ENCODE assay signal across 9 cellular contexts in genomic region chr11:12802418-12803085, GRCh38.
A peak's percentile ranks its signal among the peaks of the same experiment; 100 is the strongest.
DNase-seq lines count a peak whose midpoint lies in the region; ATAC-seq and TF ChIP-seq lines count a peak whose summit lies in the region.
"Had no signal": no experiment of that assay in that cellular context is flagged by ENCODE, and none has a peak within 500 bp of the region (broad histone marks: within the 10 kb centered on the region; RNA-seq: fewer than 3 reads in every experiment).

No MANE protein-coding gene starts in this region.

- no peaks in the 10 kb centered on the region for H3K27me3 ChIP-seq in HCT116 (ENCODE audit: insufficient read depth, low read length)
- H3K27me3 ChIP-seq in esophagus (ENCODE audit: control insufficient read depth in 1 of 2, insufficient read depth in 2 of 2, low read length in 2 of 2): no peaks in the 10 kb centered on the region
- no peaks in the 10 kb centered on the region for H3K27me3 ChIP-seq in neuronal stem cell (ENCODE audit: control insufficient read depth in 3 of 3, insufficient read depth in 3 of 3, low read depth in 1 of 3, low read length in 3 of 3)

- intact Hi-C loops in HCT116 (cut with micrococcal nuclease): loop anchor here (5.0 kb wide), 3 partner anchors 80 to 125 kb away; no protein-coding TSS in a partner anchor

- no peak overlapping the region for H3K14ac ChIP-seq in neuronal stem cell (ENCODE audit: low read length)

- no peaks in the 10 kb centered on the region for H4K20me1 ChIP-seq in HCT116 (ENCODE audit: insufficient read depth)

- H3K4me2 ChIP-seq in HCT116 (ENCODE audit: low read length) (peak overlapping the region; percentile 86), neuronal stem cell (ENCODE audit: insufficient read depth, low read length, poor library complexity, severe bottlenecking) (peak overlapping the region; percentile 44)

- no peak overlapping the region for H3K27ac Mint-ChIP-seq in natural killer cell treated with Interleukin-12 subunit alpha and Interleukin-12 subunit beta and Interleukin-15 and Interleukin-18, amount 100 ng/mL, for 72 hours
- no peak overlapping the region for H3K27ac Mint-ChIP-seq in activated CD8-positive, alpha-beta memory T cell treated with anti-CD3 and anti-CD28 coated beads, Interleukin-2, amount 10 ng/mL, durations not matched to agents 7 days and 5 days
- H3K27ac Mint-ChIP-seq: dendritic cell treated with granulocyte-macrophage colony-stimulating factor and Interleukin-4, amounts not matched to agents 40 ng/mL and 50 ng/mL, for 4 days had no signal

- H3K27me3 Mint-ChIP-seq in natural killer cell treated with Interleukin-12 subunit alpha and Interleukin-12 subunit beta and Interleukin-15 and Interleukin-18, amount 100 ng/mL, for 72 hours: peaks cover 53 to 70% of the 10 kb centered on the region in 2 donors
- H3K27me3 Mint-ChIP-seq in activated CD8-positive, alpha-beta memory T cell treated with anti-CD3 and anti-CD28 coated beads, Interleukin-2, amount 10 ng/mL, durations not matched to agents 7 days and 5 days: peaks cover 88% of the 10 kb centered on the region

- H3K4me3 Mint-ChIP-seq in natural killer cell treated with Interleukin-12 subunit alpha and Interleukin-12 subunit beta and Interleukin-15 and Interleukin-18, amount 100 ng/mL, for 72 hours: no peak overlapping the region
- no peak overlapping the region for H3K4me3 Mint-ChIP-seq in activated CD8-positive, alpha-beta memory T cell treated with anti-CD3 and anti-CD28 coated beads, Interleukin-2, amount 10 ng/mL, durations not matched to agents 7 days and 5 days
- H3K4me3 Mint-ChIP-seq: dendritic cell treated with granulocyte-macrophage colony-stimulating factor and Interleukin-4, amounts not matched to agents 40 ng/mL and 50 ng/mL, for 4 days had no signal

- POLR2A ChIA-PET in HCT116 (lab: Charles Lee): interaction anchor here (1.2 kb wide), 1 partner anchor 12 kb away, joined by 4 read pairs; no protein-coding TSS in a partner anchor

- H3K9me2 ChIP-seq in HCT116 (ENCODE audit: insufficient read depth): no peaks in the 10 kb centered on the region

- no peak overlapping the region for H3K23ac ChIP-seq in neuronal stem cell (ENCODE audit: low read depth, low read length, poor library complexity)

- H3K27ac ChIP-seq in HCT116 (ENCODE audit: low read depth, low read length) (peak overlapping the region; percentile 88), esophagus (ENCODE audit: low read depth in 2 of 2, low read length in 1 of 2) (peak overlapping the region; percentile 58 to 77), neuronal stem cell (replicated peaks; ENCODE audit: low read length) (peak overlapping the region; percentile 81)

- no peak overlapping the region for H4K91ac ChIP-seq in neuronal stem cell (ENCODE audit: low read depth, low read length, poor library complexity)

- no peak overlapping the region for H2BK5ac ChIP-seq in neuronal stem cell (ENCODE audit: low read length)

- WGBS in esophagus, 2 donors: 24 to 33% methylated on average over 16 of the region's 16 CpGs
- no CpG with 5 or more reads among the region's 16 CpGs for WGBS in neuronal stem cell (ENCODE audit: extremely low coverage in 2 of 2, insufficient read length in 2 of 2, insufficient replicate concordance in 1 of 2), 2 donors

- H3K4me3 ChIP-seq in HCT116 (replicated peaks in 1 of 2; ENCODE audit: low read depth in 1 of 2, low read length in 2 of 2): peak overlapping the region; percentile 4 to 33
- H3K4me3 ChIP-seq in esophagus (ENCODE audit: low read depth in 1 of 2, low read length in 2 of 2): no peak overlapping the region
- H3K4me3 ChIP-seq in neuronal stem cell (ENCODE audit: low read length in 2 of 2): no peak overlapping the region

- no peaks in the 10 kb centered on the region for H3K36me3 Mint-ChIP-seq in natural killer cell treated with Interleukin-12 subunit alpha and Interleukin-12 subunit beta and Interleukin-15 and Interleukin-18, amount 100 ng/mL, for 72 hours
- H3K36me3 Mint-ChIP-seq in activated CD8-positive, alpha-beta memory T cell treated with anti-CD3 and anti-CD28 coated beads, Interleukin-2, amount 10 ng/mL, durations not matched to agents 7 days and 5 days: peaks cover 2% of the 10 kb centered on the region

- H3K18ac ChIP-seq in neuronal stem cell (ENCODE audit: low read length): peak overlapping the region; percentile 73

- H3K79me1 ChIP-seq in neuronal stem cell (ENCODE audit: low read depth, low read length): peaks cover 3% of the 10 kb centered on the region

- ATAC-seq in HCT116: peak; percentile 79
- ATAC-seq in natural killer cell treated with Interleukin-12 subunit alpha and Interleukin-12 subunit beta and Interleukin-15 and Interleukin-18, amount 100 ng/mL, for 72 hours: no peak
- ATAC-seq in activated CD8-positive, alpha-beta memory T cell treated with anti-CD3 and anti-CD28 coated beads, Interleukin-2, amount 10 ng/mL, durations not matched to agents 7 days and 5 days: no peak
- ATAC-seq in GM19324 (IDR thresholded peaks at IDR 0.05; ENCODE audit: low FRiP score, unreplicated experiment): no peak

- H2BK12ac ChIP-seq in neuronal stem cell (ENCODE audit: low read length): no peak overlapping the region

- no peak overlapping the region for H3K4ac ChIP-seq in neuronal stem cell (ENCODE audit: low read length)

- H2AFZ ChIP-seq in HCT116 (ENCODE audit: low read depth, low read length, poor library complexity, severe bottlenecking) (no peak overlapping the region), neuronal stem cell (ENCODE audit: low read length) (no peak overlapping the region)

- DNase-seq in HCT116 (ENCODE audit: low read depth, low spot score) (peak; percentile 97), NCI-H510A (lab: John Stamatoyannopoulos, UW) (peak; percentile 83), neuronal stem cell (ENCODE audit: low spot score) (peak; percentile 81), activated gamma-delta T cell treated with Interleukin-2 at 50 U/mL for 16 hours (no peak)
- DNase-seq in natural killer cell treated with Interleukin-12 subunit alpha and Interleukin-12 subunit beta and Interleukin-15 and Interleukin-18, amount 100 ng/mL, for 72 hours (ENCODE audit: low spot score): no peak
- DNase-seq in activated CD8-positive, alpha-beta memory T cell treated with anti-CD3 and anti-CD28 coated beads, Interleukin-2, amount 10 ng/mL, durations not matched to agents 7 days and 5 days: no peak

- peak overlapping the region; percentile 29 for H2AK5ac ChIP-seq in neuronal stem cell (ENCODE audit: low read depth, low read length)

- H3K9ac ChIP-seq in HCT116 (ENCODE audit: low read length) (peak overlapping the region; percentile 64), neuronal stem cell (ENCODE audit: low read depth, low read length, poor library complexity) (no peak overlapping the region)

- CTCF ChIA-PET in HCT116 (lab: Charles Lee): no interaction called here
- CTCF ChIA-PET in activated CD8-positive, alpha-beta memory T cell treated with anti-CD3 and anti-CD28 coated beads, Interleukin-2, amount 10 ng/mL, durations not matched to agents 7 days and 5 days (lab: Charles Lee): interaction anchor here (0.9 kb wide), 1 partner anchor 22 kb away, joined by 3 read pairs; no protein-coding TSS in a partner anchor

- no TSS peak for BruUV-seq in HCT116 (replicated peaks; lab: Mats Ljungman, UMichigan)

- TF ChIP-seq CTCF in HCT116 (IDR thresholded peaks at IDR 0.05 in 2 of 3, conservative IDR thresholded peaks at IDR 0.05 in 1 of 3; ENCODE audit: borderline replicate concordance in 1 of 3, insufficient read depth in 1 of 3, low read depth in 2 of 3, low read length in 2 of 3): no peak

- H3K4me1 ChIP-seq in HCT116 (ENCODE audit: control insufficient read depth in 1 of 2, insufficient read depth in 2 of 2, low read length in 2 of 2) (peaks cover 91 to 98% of the 10 kb centered on the region in 2 experiments), esophagus (ENCODE audit: control insufficient read depth in 2 of 2, insufficient read depth in 2 of 2, low read length in 1 of 2) (peaks cover 3 to 18% of the 10 kb centered on the region in 2 donors), neuronal stem cell (ENCODE audit: control insufficient read depth in 2 of 2, insufficient read depth in 1 of 2, low read depth in 1 of 2, low read length in 2 of 2) (peaks cover 31 to 46% of the 10 kb centered on the region in 2 donors)

- RAD21 ChIA-PET in HCT116 (lab: Charles Lee; ENCODE audit: low non-redundant PET in 1 of 2, low total read pairs in 2 of 2, uncharacterized antibody in 2 of 2, unreplicated experiment in 2 of 2): interaction anchor here in 1 of 2 experiments (0.7 kb wide), 2 partner anchors 57 to 534 kb away, joined by 3 to 4 read pairs; no protein-coding TSS in a partner anchor

- H3K4me1 Mint-ChIP-seq in natural killer cell treated with Interleukin-12 subunit alpha and Interleukin-12 subunit beta and Interleukin-15 and Interleukin-18, amount 100 ng/mL, for 72 hours (ENCODE audit: low read depth in 2 of 2): no peaks in the 10 kb centered on the region
- H3K4me1 Mint-ChIP-seq in activated CD8-positive, alpha-beta memory T cell treated with anti-CD3 and anti-CD28 coated beads, Interleukin-2, amount 10 ng/mL, durations not matched to agents 7 days and 5 days: no peaks in the 10 kb centered on the region

- no peaks in the 10 kb centered on the region for H3K9me3 Mint-ChIP-seq in natural killer cell treated with Interleukin-12 subunit alpha and Interleukin-12 subunit beta and Interleukin-15 and Interleukin-18, amount 100 ng/mL, for 72 hours
- no peaks in the 10 kb centered on the region for H3K9me3 Mint-ChIP-seq in activated CD8-positive, alpha-beta memory T cell treated with anti-CD3 and anti-CD28 coated beads, Interleukin-2, amount 10 ng/mL, durations not matched to agents 7 days and 5 days (ENCODE audit: low read depth)
- H3K9me3 Mint-ChIP-seq: dendritic cell treated with granulocyte-macrophage colony-stimulating factor and Interleukin-4, amounts not matched to agents 40 ng/mL and 50 ng/mL, for 4 days had no signal

- no peak overlapping the region for H2BK120ac ChIP-seq in neuronal stem cell (ENCODE audit: low read depth, low read length)

- TF ChIP-seq RAD21 in HCT116 (IDR thresholded peaks at IDR 0.05; ENCODE audit: low read depth): peak; percentile 39

- H3K9me3 ChIP-seq in HCT116 (ENCODE audit: control insufficient read depth in 1 of 2, insufficient read depth in 1 of 2, low read depth in 1 of 2, low read length in 2 of 2) (no peaks in the 10 kb centered on the region), esophagus (ENCODE audit: control insufficient read depth in 2 of 2, insufficient read depth in 1 of 2, low read depth in 1 of 2, low read length in 1 of 2) (no peaks in the 10 kb centered on the region), neuronal stem cell (replicated peaks in 1 of 2; ENCODE audit: control insufficient read depth in 2 of 2, insufficient read depth in 1 of 2, low read depth in 1 of 2, low read length in 2 of 2) (no peaks in the 10 kb centered on the region)

- H2BK15ac ChIP-seq in neuronal stem cell (ENCODE audit: low read length): no peak overlapping the region

- TF ChIP-seq POLR2A in HCT116 (IDR thresholded peaks at IDR 0.05; ENCODE audit: borderline replicate concordance, extremely low read depth, insufficient read depth, insufficient read length): no peak

- peaks cover 92% of the 10 kb centered on the region for H3K79me2 ChIP-seq in HCT116 (ENCODE audit: insufficient read depth, low read length)

- no peak overlapping the region for H4K8ac ChIP-seq in neuronal stem cell (ENCODE audit: low read depth, low read length)

- H3K36me3 ChIP-seq in HCT116 (ENCODE audit: control insufficient read depth in 1 of 2, insufficient read depth in 2 of 2, low read length in 2 of 2): no peaks in the 10 kb centered on the region
- H3K36me3 ChIP-seq in esophagus (ENCODE audit: control insufficient read depth in 2 of 2, insufficient read depth in 2 of 2, low read length in 1 of 2): no peaks in the 10 kb centered on the region
- H3K36me3 ChIP-seq in neuronal stem cell (replicated peaks in 1 of 2; ENCODE audit: control insufficient read depth in 2 of 2, insufficient read depth in 2 of 2, low read length in 2 of 2): peaks cover 3 to 25% of the 10 kb centered on the region in 2 donors

Comparison
In these comparisons a context has a peak if more than half of its experiments do, and no peak if none do; other contexts are left out.
1. DNase-seq: peak in HCT116 (single experiment), NCI-H510A (single experiment) and neuronal stem cell (single experiment); none in natural killer cell treated with Interleukin-12 subunit alpha and Interleukin-12 subunit beta and Interleukin-15 and Interleukin-18, amount 100 ng/mL, for 72 hours (single experiment), activated CD8-positive, alpha-beta memory T cell treated with anti-CD3 and anti-CD28 coated beads, Interleukin-2, amount 10 ng/mL, durations not matched to agents 7 days and 5 days (single experiment) and activated gamma-delta T cell treated with Interleukin-2 at 50 U/mL for 16 hours (single experiment).
2. H3K4me3 ChIP-seq: peak in HCT116 (2 of 2); none in esophagus (0 of 2) and neuronal stem cell (0 of 2).
3. Peak in every context shown above with its lines, with median percentiles within 50 percentile points of each other: H3K27ac ChIP-seq.